ENCODE assay signal across 20 cellular contexts in the genomic region with DNA sequence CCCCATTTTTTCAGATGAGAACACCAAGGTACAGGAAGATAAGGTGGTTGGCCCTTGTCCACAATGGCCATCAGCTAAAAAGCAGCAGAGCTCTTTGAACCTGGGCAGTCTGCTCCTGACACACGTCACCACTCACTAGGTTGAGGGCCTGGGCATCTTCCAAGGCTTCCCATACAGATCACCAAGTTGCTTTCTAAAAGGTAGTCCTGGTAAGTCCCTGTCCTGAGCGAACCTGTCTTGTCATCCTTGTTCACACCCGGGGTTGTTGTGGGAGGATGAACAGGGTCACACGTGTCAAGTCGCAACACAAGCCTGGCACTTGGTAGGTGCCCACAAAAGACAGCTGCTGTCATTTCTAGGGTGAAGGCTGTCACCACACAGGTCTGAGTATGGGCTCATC.
DNase-seq lines count a peak whose midpoint lies in the region; ATAC-seq and TF ChIP-seq lines count a peak whose summit lies in the region.
"Had no signal": no experiment of that assay in that cellular context is flagged by ENCODE, and none has a peak within 500 bp of the region (broad histone marks: within the 10 kb centered on the region; RNA-seq: fewer than 3 reads in every experiment).

No MANE protein-coding gene starts in this region.

- H3K27ac ChIP-seq in esophagus muscularis mucosa (replicated peaks in 1 of 4): no peak overlapping the region
- no peak overlapping the region for H3K27ac ChIP-seq in testis
- H3K27ac ChIP-seq: 22Rv1, BLaER1, C4-2B had no signal

- H3K36me3 ChIP-seq in esophagus muscularis mucosa (no peaks in the 10 kb centered on the region), testis (ENCODE audit: low read depth, missing control alignments) (no peaks in the 10 kb centered on the region)
- H3K36me3 ChIP-seq: BLaER1, HAP-1 had no signal

- no peak overlapping the region for H3K4me3 Mint-ChIP-seq in stimulated activated naive CD8-positive, alpha-beta T cell treated with anti-CD3 and anti-CD28 coated beads, Interleukin-15, amount 100 ng/mL, for 72 hours
- H3K4me3 Mint-ChIP-seq in stimulated activated memory B cell treated with anti-CD40 and anti-IgM and Interleukin-4, amounts not matched to agents 10 μg/mL and 1 μg/mL and 100 μg/mL, for 72 hours: no peak overlapping the region
- no peak overlapping the region for H3K4me3 Mint-ChIP-seq in activated T-cell treated with anti-CD3 and anti-CD28 coated beads, Interleukin-2, amount 50 U/mL, for 4 hours
- H3K4me3 Mint-ChIP-seq: B cell; CD4-positive, CD25-positive, alpha-beta regulatory T cell; CD8-positive, alpha-beta T cell; GM23338; HFFc6 had no signal

- no peak for TF ChIP-seq POLR2A in esophagus muscularis mucosa (IDR thresholded peaks at IDR 0.05; ENCODE audit: low read depth)
- no peak for TF ChIP-seq POLR2A in testis (IDR thresholded peaks at IDR 0.05)

- H3K36me3 Mint-ChIP-seq in stimulated activated memory B cell treated with anti-CD40 and anti-IgM and Interleukin-4, amounts not matched to agents 10 μg/mL and 1 μg/mL and 100 μg/mL, for 72 hours: no peaks in the 10 kb centered on the region
- H3K36me3 Mint-ChIP-seq in activated T-cell treated with anti-CD3 and anti-CD28 coated beads, Interleukin-2, amount 50 U/mL, for 4 hours (ENCODE audit: insufficient read depth): no peaks in the 10 kb centered on the region
- H3K36me3 Mint-ChIP-seq: CD4-positive, CD25-positive, alpha-beta regulatory T cell; CD8-positive, alpha-beta T cell had no signal

- H3K9me3 Mint-ChIP-seq in stimulated activated naive CD8-positive, alpha-beta T cell treated with anti-CD3 and anti-CD28 coated beads, Interleukin-15, amount 100 ng/mL, for 72 hours: no peaks in the 10 kb centered on the region
- no peaks in the 10 kb centered on the region for H3K9me3 Mint-ChIP-seq in stimulated activated memory B cell treated with anti-CD40 and anti-IgM and Interleukin-4, amounts not matched to agents 10 μg/mL and 1 μg/mL and 100 μg/mL, for 72 hours
- H3K9me3 Mint-ChIP-seq in activated T-cell treated with anti-CD3 and anti-CD28 coated beads, Interleukin-2, amount 50 U/mL, for 4 hours: peaks cover 3% of the 10 kb centered on the region
- H3K9me3 Mint-ChIP-seq: CD4-positive, CD25-positive, alpha-beta regulatory T cell; CD8-positive, alpha-beta T cell; GM23338; HFFc6 had no signal

- H3K27me3 Mint-ChIP-seq in stimulated activated naive CD8-positive, alpha-beta T cell treated with anti-CD3 and anti-CD28 coated beads, Interleukin-15, amount 100 ng/mL, for 72 hours: no peaks in the 10 kb centered on the region
- no peaks in the 10 kb centered on the region for H3K27me3 Mint-ChIP-seq in stimulated activated memory B cell treated with anti-CD40 and anti-IgM and Interleukin-4, amounts not matched to agents 10 μg/mL and 1 μg/mL and 100 μg/mL, for 72 hours
- no peaks in the 10 kb centered on the region for H3K27me3 Mint-ChIP-seq in activated T-cell treated with anti-CD3 and anti-CD28 coated beads, Interleukin-2, amount 50 U/mL, for 4 hours (ENCODE audit: low read depth)
- H3K27me3 Mint-ChIP-seq: B cell; CD4-positive, CD25-positive, alpha-beta regulatory T cell had no signal

- no peak for TF ChIP-seq EP300 in esophagus muscularis mucosa (IDR thresholded peaks at IDR 0.05)

- no peak overlapping the region for H3K27ac Mint-ChIP-seq in stimulated activated naive CD8-positive, alpha-beta T cell treated with anti-CD3 and anti-CD28 coated beads, Interleukin-15, amount 100 ng/mL, for 72 hours
- H3K27ac Mint-ChIP-seq in stimulated activated memory B cell treated with anti-CD40 and anti-IgM and Interleukin-4, amounts not matched to agents 10 μg/mL and 1 μg/mL and 100 μg/mL, for 72 hours: no peak overlapping the region
- H3K27ac Mint-ChIP-seq: B cell; CD4-positive, CD25-positive, alpha-beta regulatory T cell; CD8-positive, alpha-beta T cell; GM23338; HFFc6 had no signal

- ATAC-seq in stimulated activated naive CD8-positive, alpha-beta T cell treated with anti-CD3 and anti-CD28 coated beads, Interleukin-15, amount 100 ng/mL, for 72 hours: peak; percentile 14
- no peak for ATAC-seq in stimulated activated naive CD8-positive, alpha-beta T cell treated with anti-CD3 and anti-CD28 coated beads, Interleukin-15, Interleukin-2, amounts not matched to agents 100 U/mL and 50 U/mL, for 24 hours
- ATAC-seq in stimulated activated memory B cell treated with anti-CD40 and anti-IgM and Interleukin-4, amounts not matched to agents 10 μg/mL and 1 μg/mL and 100 μg/mL, for 72 hours: peak; percentile 9
- no peak for ATAC-seq in activated T-cell treated with anti-CD3 and anti-CD28 coated beads, Interleukin-2, amount 50 U/mL, for 4 hours
- ATAC-seq in GM18498 (IDR thresholded peaks at IDR 0.05; ENCODE audit: unreplicated experiment): no peak
- ATAC-seq: CD8-positive, alpha-beta T cell; GM12878; GM23338 had no signal

- intact Hi-C loops in esophagus muscularis mucosa (cut with DNase I) (no loop called here), testis (cut with DNase I; ENCODE audit: low total_unique reads) (no loop called here)

- H3K27me3 ChIP-seq in esophagus muscularis mucosa: no peaks in the 10 kb centered on the region
- no peaks in the 10 kb centered on the region for H3K27me3 ChIP-seq in testis

- no peak overlapping the region for H3K4me3 ChIP-seq in esophagus muscularis mucosa
- no peak overlapping the region for H3K4me3 ChIP-seq in testis
- H3K4me3 ChIP-seq: BLaER1, GM12878, GM23338, HAP-1 had no signal

- WGBS in esophagus muscularis mucosa: 71% methylated on average over 4 of the region's 5 CpGs
- 82 to 100% methylated on average over 5 of the region's 5 CpGs for WGBS in testis, 2 donors

- no peak for DNase-seq in stimulated activated naive CD8-positive, alpha-beta T cell treated with anti-CD3 and anti-CD28 coated beads, Interleukin-15, amount 100 ng/mL, for 72 hours
- DNase-seq in stimulated activated naive CD8-positive, alpha-beta T cell treated with anti-CD3 and anti-CD28 coated beads, Interleukin-15, Interleukin-2, amounts not matched to agents 100 U/mL and 50 U/mL, for 24 hours: no peak
- DNase-seq in esophagus muscularis mucosa (ENCODE audit: extremely low spot score) (peak; percentile 87), testis (no peak)
- DNase-seq in activated T-cell treated with anti-CD3 and anti-CD28 coated beads, Interleukin-2, amount 50 U/mL, for 4 hours: no peak
- DNase-seq: Caco-2; CD4-positive, CD25-positive, alpha-beta regulatory T cell; CD8-positive, alpha-beta T cell; DND-41; GDM1; HFFc6 had no signal

- TF ChIP-seq CTCF in esophagus muscularis mucosa (IDR thresholded peaks at IDR 0.05) (no peak), testis (IDR thresholded peaks at IDR 0.05) (no peak)

- no peaks in the 10 kb centered on the region for H3K4me1 Mint-ChIP-seq in stimulated activated naive CD8-positive, alpha-beta T cell treated with anti-CD3 and anti-CD28 coated beads, Interleukin-15, amount 100 ng/mL, for 72 hours
- H3K4me1 Mint-ChIP-seq in stimulated activated memory B cell treated with anti-CD40 and anti-IgM and Interleukin-4, amounts not matched to agents 10 μg/mL and 1 μg/mL and 100 μg/mL, for 72 hours: no peaks in the 10 kb centered on the region
- H3K4me1 Mint-ChIP-seq in activated T-cell treated with anti-CD3 and anti-CD28 coated beads, Interleukin-2, amount 50 U/mL, for 4 hours (ENCODE audit: low read depth): no peaks in the 10 kb centered on the region
- H3K4me1 Mint-ChIP-seq: B cell; CD4-positive, CD25-positive, alpha-beta regulatory T cell had no signal

- H3K9me3 ChIP-seq in esophagus muscularis mucosa: no peaks in the 10 kb centered on the region
- H3K9me3 ChIP-seq in testis: no peaks in the 10 kb centered on the region
- H3K9me3 ChIP-seq: BLaER1, Caco-2, HAP-1 had no signal

- H3K4me1 ChIP-seq in esophagus muscularis mucosa: no peaks in the 10 kb centered on the region
- H3K4me1 ChIP-seq in testis: no peaks in the 10 kb centered on the region
- H3K4me1 ChIP-seq: BLaER1, Caco-2, HAP-1 had no signal

Comparison
In these comparisons a context has a peak if more than half of its experiments do, and no peak if none do; other contexts are left out.
1. ATAC-seq: peak in stimulated activated naive CD8-positive, alpha-beta T cell treated with anti-CD3 and anti-CD28 coated beads, Interleukin-15, amount 100 ng/mL, for 72 hours (single experiment) and stimulated activated memory B cell treated with anti-CD40 and anti-IgM and Interleukin-4, amounts not matched to agents 10 μg/mL and 1 μg/mL and 100 μg/mL, for 72 hours (single experiment); none in stimulated activated naive CD8-positive, alpha-beta T cell treated with anti-CD3 and anti-CD28 coated beads, Interleukin-15, Interleukin-2, amounts not matched to agents 100 U/mL and 50 U/mL, for 24 hours (single experiment), activated T-cell treated with anti-CD3 and anti-CD28 coated beads, Interleukin-2, amount 50 U/mL, for 4 hours (0 of 2) and GM18498 (single experiment).